In genomic region chr2:96123936-96124335, GRCh38 we compare ENCODE assay signal across 41 cellular contexts. TPM values are rescaled to one million over a fixed set of nuclear protein-coding genes. Genes with fewer than 3 reads are reported as not detected.
"Had no signal": no experiment of that assay in that cellular context is flagged by ENCODE, and none has a peak within 500 bp of the region (broad histone marks: within the 10 kb centered on the region; RNA-seq: fewer than 3 reads in every experiment).

No MANE protein-coding gene starts in this region.

- FAIRE-seq: astrocyte, bronchial epithelial cell had no signal

- H3K4me3 ChIP-seq: adrenal gland, ascending aorta, body of pancreas, breast epithelium, cardiac muscle cell had no signal

- H3K4me3 Mint-ChIP-seq: activated naive CD4-positive, alpha-beta T cell treated with anti-CD3 and anti-CD28 coated beads for 36 hours; activated naive CD4-positive, alpha-beta T cell treated with anti-CD3 and anti-CD28 coated beads, Interleukin-2, amount 10 ng/mL, durations not matched to agents 7 days and 5 days; activated naive CD4-positive, alpha-beta T cell treated with anti-CD3 and anti-CD28 coated beads, Interleukin-2, amount 50 U/mL, for 24 hours; activated naive CD8-positive, alpha-beta T cell; activated naive CD8-positive, alpha-beta T cell treated with anti-CD3 and anti-CD28 coated beads for 36 hours; activated naive CD8-positive, alpha-beta T cell treated with anti-CD3 and anti-CD28 coated beads, Interleukin-2, amount 10 ng/mL, durations not matched to agents 7 days and 5 days; activated naive CD8-positive, alpha-beta T cell treated with anti-CD3 and anti-CD28 coated beads, Interleukin-2, amount 50 U/mL, for 24 hours; activated T-cell treated with anti-CD3 and anti-CD28 coated beads, Interleukin-2, amount 50 U/mL, for 4 hours; activated T-cell treated with anti-CD3 and anti-CD28 coated beads, Interleukin-2, amount 50 U/mL, for 72 hours; activated T-helper 1 cell treated with anti-CD3 and anti-CD28 coated beads, Interleukin-12 subunit alpha, Interleukin-12 subunit beta, Interleukin-2, Interleukin-4 antibody, amounts not matched to agents 30 ng/mL and 10 ng/mL and 1 ng/mL, durations not matched to agents 14 hours and 24 hours and 36 hours; activated T-helper 17 cell treated with anti-CD3 and anti-CD28 coated beads, Interleukin-2, amount 50 U/mL, for 72 hours; brain had no signal

- H3K36me3 Mint-ChIP-seq: activated naive CD4-positive, alpha-beta T cell treated with anti-CD3 and anti-CD28 coated beads, Interleukin-2, amount 10 ng/mL, durations not matched to agents 7 days and 5 days; activated naive CD4-positive, alpha-beta T cell treated with anti-CD3 and anti-CD28 coated beads, Interleukin-2, amount 50 U/mL, for 72 hours; activated naive CD8-positive, alpha-beta T cell treated with anti-CD3 and anti-CD28 coated beads, Interleukin-2, amount 10 ng/mL, durations not matched to agents 7 days and 5 days; brain had no signal

- H3K27ac Mint-ChIP-seq: activated naive CD4-positive, alpha-beta T cell treated with anti-CD3 and anti-CD28 coated beads for 36 hours; activated naive CD4-positive, alpha-beta T cell treated with anti-CD3 and anti-CD28 coated beads, Interleukin-2, amount 10 ng/mL, durations not matched to agents 7 days and 5 days; activated naive CD4-positive, alpha-beta T cell treated with anti-CD3 and anti-CD28 coated beads, Interleukin-2, amount 50 U/mL, for 24 hours; activated naive CD4-positive, alpha-beta T cell treated with anti-CD3 and anti-CD28 coated beads, Interleukin-2, amount 50 U/mL, for 72 hours; activated naive CD8-positive, alpha-beta T cell; activated naive CD8-positive, alpha-beta T cell treated with anti-CD3 and anti-CD28 coated beads for 36 hours; activated naive CD8-positive, alpha-beta T cell treated with anti-CD3 and anti-CD28 coated beads, Interleukin-2, amount 10 ng/mL, durations not matched to agents 7 days and 5 days; activated naive CD8-positive, alpha-beta T cell treated with anti-CD3 and anti-CD28 coated beads, Interleukin-2, amount 50 U/mL, for 24 hours; activated T-cell treated with anti-CD3 and anti-CD28 coated beads, Interleukin-2, amount 50 U/mL, for 72 hours; activated T-helper 1 cell treated with anti-CD3 and anti-CD28 coated beads, Interleukin-12 subunit alpha, Interleukin-12 subunit beta, Interleukin-2, Interleukin-4 antibody, amounts not matched to agents 30 ng/mL and 10 ng/mL and 1 ng/mL, durations not matched to agents 14 hours and 24 hours and 36 hours; activated T-helper 17 cell treated with anti-CD3 and anti-CD28 coated beads, Interleukin-2, amount 50 U/mL, for 72 hours; activated T-helper 2 cell treated with anti-CD3 and anti-CD28 coated beads, Interferon-gamma antibody, Interleukin-2, Interleukin-4, amounts not matched to agents 10 μg/mL and 5 μg/mL and 100 μg/mL, durations not matched to agents 14 hours and 24 hours and 36 hours had no signal

- H3K27me3 ChIP-seq: adrenal gland, ascending aorta, body of pancreas, breast epithelium had no signal

- H3K9me3 ChIP-seq: adrenal gland, ascending aorta, body of pancreas, breast epithelium had no signal

- H3K36me3 ChIP-seq: adrenal gland, ascending aorta, brain microvascular endothelial cell, breast epithelium, cardiac muscle cell had no signal

- ATAC-seq: activated naive CD4-positive, alpha-beta T cell treated with anti-CD3 and anti-CD28 coated beads, Interleukin-2, amount 50 U/mL, for 72 hours; activated naive CD8-positive, alpha-beta T cell treated with anti-CD3 and anti-CD28 coated beads, Interleukin-2, amount 50 U/mL, for 24 hours; activated T-cell treated with anti-CD3 and anti-CD28 coated beads, Interleukin-2, amount 50 U/mL, for 4 hours; activated T-helper 17 cell treated with anti-CD3 and anti-CD28 coated beads, Interleukin-2, amount 50 U/mL, for 72 hours; body of pancreas had no signal

- DNase-seq: activated effector memory CD4-positive, alpha-beta T cell treated with anti-CD3 and anti-CD28 coated beads, Interleukin-2, amount 50 U/mL, for 16 hours; activated effector memory CD4-positive, alpha-beta T cell treated with Interleukin-2 at 50 U/mL for 16 hours; activated gamma-delta T cell; activated gamma-delta T cell treated with Interleukin-2 at 50 U/mL for 16 hours; activated naive CD4-positive, alpha-beta T cell; activated naive CD4-positive, alpha-beta T cell treated with anti-CD3 and anti-CD28 coated beads for 36 hours; activated naive CD4-positive, alpha-beta T cell treated with anti-CD3 and anti-CD28 coated beads, Interleukin-2, amount 10 ng/mL, durations not matched to agents 7 days and 5 days; activated naive CD4-positive, alpha-beta T cell treated with anti-CD3 and anti-CD28 coated beads, Interleukin-2, amount 50 U/mL, for 16 hours; activated naive CD4-positive, alpha-beta T cell treated with Interleukin-2 at 50 U/mL for 16 hours; activated naive CD8-positive, alpha-beta T cell treated with anti-CD3 and anti-CD28 coated beads for 36 hours; activated naive CD8-positive, alpha-beta T cell treated with anti-CD3 and anti-CD28 coated beads, Interleukin-2, amount 10 ng/mL, durations not matched to agents 7 days and 5 days; activated naive CD8-positive, alpha-beta T cell treated with anti-CD3 and anti-CD28 coated beads, Interleukin-2, amount 50 U/mL, for 24 hours; activated T-cell treated with anti-CD3 and anti-CD28 coated beads for 4 hours; activated T-cell treated with anti-CD3 and anti-CD28 coated beads, Interleukin-2, amount 50 U/mL, for 1 hour; activated T-cell treated with anti-CD3 and anti-CD28 coated beads, Interleukin-2, amount 50 U/mL, for 4 hours; activated T-cell treated with anti-CD3 and anti-CD28 coated beads, Interleukin-2, amount 50 U/mL, for 48 hours; activated T-cell treated with anti-CD3 and anti-CD28 coated beads, Interleukin-2, amount 50 U/mL, for 72 hours; adrenal gland; amniotic stem cell; amygdala; anterior cingulate cortex; aorta; body of pancreas; brain microvascular endothelial cell; caudate nucleus; central memory CD4-positive, alpha-beta T cell; cerebellar nuclear complex had no signal

- H3K4me1 ChIP-seq: ascending aorta, body of pancreas, breast epithelium had no signal

- H3K4me1 Mint-ChIP-seq: activated naive CD4-positive, alpha-beta T cell treated with anti-CD3 and anti-CD28 coated beads, Interleukin-2, amount 50 U/mL, for 24 hours; brain had no signal

- H3K9me3 Mint-ChIP-seq: activated naive CD4-positive, alpha-beta T cell treated with anti-CD3 and anti-CD28 coated beads for 36 hours; activated naive CD4-positive, alpha-beta T cell treated with anti-CD3 and anti-CD28 coated beads, Interleukin-2, amount 10 ng/mL, durations not matched to agents 7 days and 5 days; activated naive CD4-positive, alpha-beta T cell treated with anti-CD3 and anti-CD28 coated beads, Interleukin-2, amount 50 U/mL, for 24 hours; activated naive CD4-positive, alpha-beta T cell treated with anti-CD3 and anti-CD28 coated beads, Interleukin-2, amount 50 U/mL, for 72 hours; activated naive CD8-positive, alpha-beta T cell treated with anti-CD3 and anti-CD28 coated beads for 36 hours; activated naive CD8-positive, alpha-beta T cell treated with anti-CD3 and anti-CD28 coated beads, Interleukin-2, amount 10 ng/mL, durations not matched to agents 7 days and 5 days; activated naive CD8-positive, alpha-beta T cell treated with anti-CD3 and anti-CD28 coated beads, Interleukin-2, amount 50 U/mL, for 24 hours; activated T-cell treated with anti-CD3 and anti-CD28 coated beads, Interleukin-2, amount 50 U/mL, for 4 hours; activated T-cell treated with anti-CD3 and anti-CD28 coated beads, Interleukin-2, amount 50 U/mL, for 72 hours; activated T-helper 1 cell treated with anti-CD3 and anti-CD28 coated beads, Interleukin-12 subunit alpha, Interleukin-12 subunit beta, Interleukin-2, Interleukin-4 antibody, amounts not matched to agents 30 ng/mL and 10 ng/mL and 1 ng/mL, durations not matched to agents 14 hours and 24 hours and 36 hours; activated T-helper 17 cell treated with anti-CD3 and anti-CD28 coated beads, Interleukin-2, amount 50 U/mL, for 72 hours; activated T-helper 2 cell treated with anti-CD3 and anti-CD28 coated beads, Interferon-gamma antibody, Interleukin-2, Interleukin-4, amounts not matched to agents 10 μg/mL and 5 μg/mL and 100 μg/mL, durations not matched to agents 14 hours and 24 hours and 36 hours had no signal

- H3K27ac ChIP-seq: adrenal gland, ascending aorta, body of pancreas, brain microvascular endothelial cell, breast epithelium, cardiac muscle cell had no signal

RNA-seq across cellular contexts. Expression of gene ADRA2B, which starts 7.6 kb away (rescaled TPM):
- total RNA-seq: astrocyte, bronchial epithelial cell, cerebellum had no signal

RNA-seq across cellular contexts. Expression of gene ASTL, which starts 14.4 kb away (rescaled TPM):
- total RNA-seq: adrenal gland, ascending aorta, astrocyte, body of pancreas, bronchial epithelial cell, cardiac muscle cell, cardiac septum, cerebellum had no signal
- polyA plus RNA-seq: adrenal gland, aorta, cardiac muscle cell had no signal
